In the genomic region with DNA sequence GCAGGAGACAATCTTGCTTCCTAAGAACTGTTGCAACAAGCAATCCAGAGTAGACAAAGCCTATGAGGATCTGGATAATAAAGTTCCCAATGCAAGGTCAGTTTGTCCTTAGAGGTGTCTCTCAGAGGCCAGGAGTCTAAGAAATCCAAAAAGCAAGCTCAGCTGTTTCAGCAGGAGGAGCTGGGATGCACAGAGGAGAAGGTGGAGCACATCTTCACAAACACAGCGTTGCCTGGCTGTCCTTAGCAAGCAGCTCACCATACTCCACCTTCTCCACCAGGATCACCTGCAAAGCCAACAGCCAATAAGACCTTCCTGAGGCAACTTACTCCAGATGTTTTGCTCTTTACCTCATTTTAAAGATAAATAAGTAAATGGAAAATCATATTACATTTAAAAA, we compare ENCODE assay signal across 15 cellular contexts. TPM values are rescaled to one million over a fixed set of nuclear protein-coding genes. Genes with fewer than 3 reads are reported as not detected.
DNase-seq lines count a peak whose midpoint lies in the region; ATAC-seq and TF ChIP-seq lines count a peak whose summit lies in the region.
"Had no signal": no experiment of that assay in that cellular context is flagged by ENCODE, and none has a peak within 500 bp of the region (broad histone marks: within the 10 kb centered on the region; RNA-seq: fewer than 3 reads in every experiment).

No MANE protein-coding gene starts in this region.

- H3K36me3 Mint-ChIP-seq in activated T-helper 2 cell treated with anti-CD3 and anti-CD28 coated beads, Interferon-gamma antibody, Interleukin-2, Interleukin-4, amounts not matched to agents 10 μg/mL and 5 μg/mL and 100 μg/mL, durations not matched to agents 14 hours and 24 hours and 36 hours (ENCODE audit: low read depth): peaks cover 77% of the 10 kb centered on the region
- H3K36me3 Mint-ChIP-seq in naive thymus-derived CD8-positive, alpha-beta T cell: peaks cover 2 to 78% (median 19%) of the 10 kb centered on the region in 3 donors
- no peaks in the 10 kb centered on the region for H3K36me3 Mint-ChIP-seq in GM23338 (ENCODE audit: low read depth)

- WGBS in heart right ventricle, 2 donors: 0 to 45% methylated on average over 1 of the region's 1 CpG

- TF ChIP-seq RAD21 in HCT116 (IDR thresholded peaks at IDR 0.05; ENCODE audit: low read depth): no peak

- TF ChIP-seq CTCF in HCT116 (IDR thresholded peaks at IDR 0.05 in 2 of 3, conservative IDR thresholded peaks at IDR 0.05 in 1 of 3; ENCODE audit: borderline replicate concordance in 1 of 3, insufficient read depth in 1 of 3, low read depth in 2 of 3, low read length in 2 of 3) (no peak), heart right ventricle (IDR thresholded peaks at IDR 0.05) (no peak), GM23338 (conservative IDR thresholded peaks at IDR 0.05; ENCODE audit: low read depth in 2 of 2) (no peak)

- no peaks in the 10 kb centered on the region for H3K9me2 ChIP-seq in HCT116 (ENCODE audit: insufficient read depth)
- no peaks in the 10 kb centered on the region; the same call in 1 of the 2 replicates for H3K9me2 ChIP-seq in GM23338 (ENCODE audit: insufficient read depth)

- H3K4me1 Mint-ChIP-seq in activated T-helper 2 cell treated with anti-CD3 and anti-CD28 coated beads, Interferon-gamma antibody, Interleukin-2, Interleukin-4, amounts not matched to agents 10 μg/mL and 5 μg/mL and 100 μg/mL, durations not matched to agents 14 hours and 24 hours and 36 hours (ENCODE audit: low read depth): peaks cover 53% of the 10 kb centered on the region
- H3K4me1 Mint-ChIP-seq in naive thymus-derived CD8-positive, alpha-beta T cell: peaks cover 15 to 43% (median 28%) of the 10 kb centered on the region in 4 donors
- H3K4me1 Mint-ChIP-seq in GM23338: no peaks in the 10 kb centered on the region

- H3K27ac ChIP-seq in HCT116 (ENCODE audit: low read depth, low read length) (peak overlapping the region; percentile 60), heart right ventricle (no peak overlapping the region), GM23338 (ENCODE audit: low read depth) (no peak overlapping the region)
- H3K27ac ChIP-seq: adrenal gland, WERI-Rb-1 had no signal

- H3K27me3 ChIP-seq in HCT116 (ENCODE audit: insufficient read depth, low read length) (no peaks in the 10 kb centered on the region), heart right ventricle (peaks cover 0 to 12% (median 0%) of the 10 kb centered on the region in 7 donors), GM23338 (ENCODE audit: insufficient read depth) (no peaks in the 10 kb centered on the region)
- H3K27me3 ChIP-seq: adrenal gland had no signal

- no peaks in the 10 kb centered on the region for H3K9me3 Mint-ChIP-seq in activated T-helper 2 cell treated with anti-CD3 and anti-CD28 coated beads, Interferon-gamma antibody, Interleukin-2, Interleukin-4, amounts not matched to agents 10 μg/mL and 5 μg/mL and 100 μg/mL, durations not matched to agents 14 hours and 24 hours and 36 hours
- H3K9me3 Mint-ChIP-seq in naive thymus-derived CD8-positive, alpha-beta T cell: no peaks in the 10 kb centered on the region
- H3K9me3 Mint-ChIP-seq in GM23338: no peaks in the 10 kb centered on the region; the same call in 2 of the 3 replicates
- H3K9me3 Mint-ChIP-seq: dendritic cell treated with granulocyte-macrophage colony-stimulating factor and Interleukin-4, amounts not matched to agents 40 ng/mL and 50 ng/mL, for 4 days had no signal

- peak overlapping the region; percentile 52 for H3K9ac ChIP-seq in HCT116 (ENCODE audit: low read length)

- H3K4me3 Mint-ChIP-seq in activated T-helper 2 cell treated with anti-CD3 and anti-CD28 coated beads, Interferon-gamma antibody, Interleukin-2, Interleukin-4, amounts not matched to agents 10 μg/mL and 5 μg/mL and 100 μg/mL, durations not matched to agents 14 hours and 24 hours and 36 hours (ENCODE audit: low read depth): peak overlapping the region; percentile 97
- H3K4me3 Mint-ChIP-seq in naive thymus-derived CD8-positive, alpha-beta T cell: no peak overlapping the region
- H3K4me3 Mint-ChIP-seq in GM23338: no peak overlapping the region
- H3K4me3 Mint-ChIP-seq: dendritic cell treated with granulocyte-macrophage colony-stimulating factor and Interleukin-4, amounts not matched to agents 40 ng/mL and 50 ng/mL, for 4 days had no signal

- H4K20me1 ChIP-seq in HCT116 (ENCODE audit: insufficient read depth): no peaks in the 10 kb centered on the region
- H4K20me1 ChIP-seq in GM23338 (replicated peaks; ENCODE audit: insufficient read depth): no peaks in the 10 kb centered on the region

- H3K4me1 ChIP-seq in HCT116 (ENCODE audit: control insufficient read depth in 1 of 2, insufficient read depth in 2 of 2, low read length in 2 of 2) (peaks cover 28 to 63% of the 10 kb centered on the region in 2 experiments), heart right ventricle (no peaks in the 10 kb centered on the region), GM23338 (ENCODE audit: insufficient read depth) (no peaks in the 10 kb centered on the region)
- H3K4me1 ChIP-seq: adrenal gland had no signal

- H3K9me3 ChIP-seq in HCT116 (ENCODE audit: control insufficient read depth in 1 of 2, insufficient read depth in 1 of 2, low read depth in 1 of 2, low read length in 2 of 2) (no peaks in the 10 kb centered on the region), heart right ventricle (no peaks in the 10 kb centered on the region)
- H3K9me3 ChIP-seq: adrenal gland had no signal

- peak overlapping the region; percentile 95 for H3K27ac Mint-ChIP-seq in activated T-helper 2 cell treated with anti-CD3 and anti-CD28 coated beads, Interferon-gamma antibody, Interleukin-2, Interleukin-4, amounts not matched to agents 10 μg/mL and 5 μg/mL and 100 μg/mL, durations not matched to agents 14 hours and 24 hours and 36 hours
- peak overlapping the region in 8 of 10 donors; percentile 34 to 83 (median 72) for H3K27ac Mint-ChIP-seq in naive thymus-derived CD8-positive, alpha-beta T cell
- no peak overlapping the region for H3K27ac Mint-ChIP-seq in GM23338
- H3K27ac Mint-ChIP-seq: dendritic cell treated with granulocyte-macrophage colony-stimulating factor and Interleukin-4, amounts not matched to agents 40 ng/mL and 50 ng/mL, for 4 days had no signal

- BruUV-seq in HCT116 (replicated peaks; lab: Mats Ljungman, UMichigan): TSS peak; percentile 81

- no peak for DNase-seq in HCT116 (ENCODE audit: low read depth, low spot score)
- no peak for DNase-seq in activated T-helper 2 cell treated with anti-CD3 and anti-CD28 coated beads, Interferon-gamma antibody, Interleukin-2, Interleukin-4, amounts not matched to agents 10 μg/mL and 5 μg/mL and 100 μg/mL, durations not matched to agents 14 hours and 24 hours and 36 hours (ENCODE audit: low spot score)
- DNase-seq in naive thymus-derived CD8-positive, alpha-beta T cell: no peak
- DNase-seq in T1000 (lab: John Stamatoyannopoulos, UW): no peak
- no peak for DNase-seq in heart right ventricle
- no peak for DNase-seq in GM23338 (ENCODE audit: low spot score)
- no peak for DNase-seq in DMS53 treated with DMSO at 0.1 percent for 48 hours (lab: John Stamatoyannopoulos, UW; ENCODE audit: unreplicated experiment)
- DNase-seq: adrenal gland; foreskin melanocyte; NCI-H2081 treated with DMSO at 0.1 percent for 48 hours; stimulated activated naive CD4-positive, alpha-beta T cell; WERI-Rb-1 had no signal

- intact Hi-C loops in HCT116 (cut with micrococcal nuclease) (loop anchor here (10.0 kb wide), 1 partner anchor 280 kb away; no protein-coding TSS in a partner anchor), heart right ventricle (cut with DNase I) (no loop called here)
- intact Hi-C loops in activated T-helper 2 cell treated with anti-CD3 and anti-CD28 coated beads, Interferon-gamma antibody, Interleukin-2, Interleukin-4, amounts not matched to agents 10 μg/mL and 5 μg/mL and 100 μg/mL, durations not matched to agents 14 hours and 24 hours and 36 hours (cut with micrococcal nuclease): loop anchor here (1.0 kb wide), 4 partner anchors 8 to 22 kb away; no protein-coding TSS in a partner anchor

- no peaks in the 10 kb centered on the region for H3K36me3 ChIP-seq in HCT116 (ENCODE audit: control insufficient read depth in 1 of 2, insufficient read depth in 2 of 2, low read length in 2 of 2)
- H3K36me3 ChIP-seq in heart right ventricle: no peaks in the 10 kb centered on the region
- H3K36me3 ChIP-seq in GM23338 (ENCODE audit: insufficient read depth): no peaks in the 10 kb centered on the region
- H3K36me3 ChIP-seq: adrenal gland, WERI-Rb-1 had no signal

- H3K4me2 ChIP-seq in HCT116 (ENCODE audit: low read length) (peak overlapping the region; percentile 67), GM23338 (no peak overlapping the region)

- POLR2A ChIA-PET in HCT116 (lab: Charles Lee): no interaction called here
- POLR2A ChIA-PET in naive thymus-derived CD8-positive, alpha-beta T cell (lab: Charles Lee): no interaction called here

- TF ChIP-seq POLR2A in HCT116 (IDR thresholded peaks at IDR 0.05; ENCODE audit: borderline replicate concordance, extremely low read depth, insufficient read depth, insufficient read length): no peak

- ATAC-seq in HCT116 (peak; percentile 59), heart right ventricle (no peak), GM23338 (no peak)
- no peak for ATAC-seq in naive thymus-derived CD8-positive, alpha-beta T cell

- RAD21 ChIA-PET in HCT116 (lab: Charles Lee; ENCODE audit: low non-redundant PET in 1 of 2, low total read pairs in 2 of 2, uncharacterized antibody in 2 of 2, unreplicated experiment in 2 of 2): no interaction called here

- H3K79me2 ChIP-seq in HCT116 (ENCODE audit: insufficient read depth, low read length) (peaks cover 26% of the 10 kb centered on the region), GM23338 (replicated peaks; ENCODE audit: insufficient read depth) (no peaks in the 10 kb centered on the region)

- no peaks in the 10 kb centered on the region for H3K27me3 Mint-ChIP-seq in activated T-helper 2 cell treated with anti-CD3 and anti-CD28 coated beads, Interferon-gamma antibody, Interleukin-2, Interleukin-4, amounts not matched to agents 10 μg/mL and 5 μg/mL and 100 μg/mL, durations not matched to agents 14 hours and 24 hours and 36 hours (ENCODE audit: low read depth)
- no peaks in the 10 kb centered on the region for H3K27me3 Mint-ChIP-seq in naive thymus-derived CD8-positive, alpha-beta T cell
- peaks cover 2% of the 10 kb centered on the region for H3K27me3 Mint-ChIP-seq in GM23338 (ENCODE audit: insufficient read depth, low read depth, poor library complexity)
- H3K27me3 Mint-ChIP-seq: dendritic cell treated with granulocyte-macrophage colony-stimulating factor and Interleukin-4, amounts not matched to agents 40 ng/mL and 50 ng/mL, for 4 days had no signal

- CTCF ChIA-PET in HCT116 (lab: Charles Lee): no interaction called here

- H3K4me3 ChIP-seq in GM08714 (ENCODE audit: low read length): peak overlapping the region; percentile 19; the same call in 1 of the 2 replicates
- peak overlapping the region; percentile 2 to 44 for H3K4me3 ChIP-seq in HCT116 (replicated peaks in 1 of 2; ENCODE audit: low read depth in 1 of 2, low read length in 2 of 2)
- no peak overlapping the region for H3K4me3 ChIP-seq in heart right ventricle
- no peak overlapping the region for H3K4me3 ChIP-seq in GM23338
- H3K4me3 ChIP-seq: adrenal gland had no signal

- no peak overlapping the region for H2AFZ ChIP-seq in HCT116 (ENCODE audit: low read depth, low read length, poor library complexity, severe bottlenecking)
- no peak overlapping the region for H2AFZ ChIP-seq in GM23338

- H3F3A ChIP-seq in GM23338 (replicated peaks; ENCODE audit: low read depth): no peaks in the 10 kb centered on the region

RNA-seq across cellular contexts. Expression of a gene that starts 0.4 kb away (rescaled TPM):
- total RNA-seq in HCT116 (2021; ENCODE audit: unreplicated experiment) (16.1 TPM), heart right ventricle (under 1 TPM in 1 of 10 donors, not detected in 9; 0.83 TPM)
- polyA plus RNA-seq in HCT116 (2012): 3.9 and 5.6 TPM in 2 replicates
- total RNA-seq in activated T-helper 2 cell treated with anti-CD3 and anti-CD28 coated beads, Interferon-gamma antibody, Interleukin-2, Interleukin-4, amounts not matched to agents 10 μg/mL and 5 μg/mL and 100 μg/mL, durations not matched to agents 14 hours and 24 hours and 36 hours: 543 and 546 TPM in 2 replicates
- under 1 TPM in 1 of 2 experiments, not detected in 1; 0.16 TPM for total RNA-seq in naive thymus-derived CD8-positive, alpha-beta T cell
- 1 to 10 TPM in 2 of 3 donors, under 1 TPM in 1; 0.30 to 1.9 (median 1.1) TPM for polyA plus RNA-seq in naive thymus-derived CD8-positive, alpha-beta T cell
- polyA plus RNA-seq in heart right ventricle (not detected), GM23338 (2016; fragmentation: Nextera tagmentation; extraction: Ambion mirVana) (not detected in 2 replicates)
- total RNA-seq in GM23338 (2014; rRNA removed; shearing (Covaris generic)): not detected in 2 replicates
- total RNA-seq: osteocyte had no signal
- polyA plus RNA-seq: adrenal gland had no signal

RNA-seq across cellular contexts. Expression of a gene that starts 52.8 kb away (rescaled TPM):
- total RNA-seq in HCT116 (2021; ENCODE audit: unreplicated experiment) (0.42 TPM), heart right ventricle (1 to 10 TPM in 2 of 10 donors, under 1 TPM in 8; 0.11 to 6.2 (median 0.31) TPM)
- polyA plus RNA-seq in HCT116 (2012): 0.16 and 0.35 TPM in 2 replicates
- total RNA-seq in activated T-helper 2 cell treated with anti-CD3 and anti-CD28 coated beads, Interferon-gamma antibody, Interleukin-2, Interleukin-4, amounts not matched to agents 10 μg/mL and 5 μg/mL and 100 μg/mL, durations not matched to agents 14 hours and 24 hours and 36 hours: 64.2 and 67.9 TPM in 2 replicates
- 100 to 1,000 TPM; 316 to 330 TPM for total RNA-seq in naive thymus-derived CD8-positive, alpha-beta T cell
- polyA plus RNA-seq in naive thymus-derived CD8-positive, alpha-beta T cell: 100 to 1,000 TPM; 258 to 291 (median 265) TPM
- polyA plus RNA-seq in heart right ventricle (under 1 TPM; 0.07 to 0.26 TPM), GM23338 (2016; fragmentation: Nextera tagmentation; extraction: Ambion mirVana) (0.09 and 0.91 TPM in 2 replicates)
- not detected in 2 replicates for total RNA-seq in GM23338 (2014; rRNA removed; shearing (Covaris generic))
- total RNA-seq: osteocyte had no signal

Comparison
In these comparisons a context has a peak if more than half of its experiments do, and no peak if none do; other contexts are left out.
1. H3K4me3 ChIP-seq: peak in GM08714 (single experiment) and HCT116 (2 of 2); none in heart right ventricle (0 of 10) and GM23338 (single experiment).
2. RNA of a gene that starts 0.4 kb away (total RNA-seq): 543 to 546 TPM in activated T-helper 2 cell treated with anti-CD3 and anti-CD28 coated beads, Interferon-gamma antibody, Interleukin-2, Interleukin-4, amounts not matched to agents 10 μg/mL and 5 μg/mL and 100 μg/mL, durations not matched to agents 14 hours and 24 hours and 36 hours; 16.1 TPM in HCT116 (single experiment), 0.16 TPM in naive thymus-derived CD8-positive, alpha-beta T cell, 0.83 TPM in heart right ventricle and not detected in GM23338; every median in the first group is over 10 times any median in the second.
3. intact Hi-C loops: an anchor here in HCT116 (10.0 kb wide) and activated T-helper 2 cell treated with anti-CD3 and anti-CD28 coated beads, Interferon-gamma antibody, Interleukin-2, Interleukin-4, amounts not matched to agents 10 μg/mL and 5 μg/mL and 100 μg/mL, durations not matched to agents 14 hours and 24 hours and 36 hours (1.0 kb wide); none called in heart right ventricle.